In the genomic region with DNA sequence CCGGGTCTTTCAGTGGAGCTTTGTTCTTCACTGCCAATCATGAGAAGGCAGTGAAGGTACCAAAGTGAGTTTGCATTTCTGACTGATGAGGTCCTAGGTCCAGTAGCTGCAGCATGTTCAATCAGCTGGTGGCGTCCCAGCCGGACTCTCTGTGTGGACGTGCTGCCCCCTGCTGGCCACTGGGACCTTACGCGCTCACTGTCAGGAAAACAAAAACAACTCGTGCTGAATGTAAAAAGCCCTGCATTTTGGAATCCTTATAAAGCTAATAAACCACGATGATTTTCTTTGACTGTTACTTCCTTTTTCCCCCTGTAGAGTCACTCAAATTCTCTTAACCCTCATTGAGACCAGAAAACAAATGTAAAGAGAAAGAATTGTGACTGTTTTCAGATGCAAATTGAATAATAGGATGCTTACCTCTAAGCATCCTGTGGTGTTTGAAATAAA, we compare ENCODE assay signal across 8 cellular contexts. TPM values are rescaled to one million over a fixed set of nuclear protein-coding genes. Genes with fewer than 3 reads are reported as not detected.
DNase-seq lines count a peak whose midpoint lies in the region; ATAC-seq and TF ChIP-seq lines count a peak whose summit lies in the region.

No MANE protein-coding gene starts in this region.

- intact Hi-C loops in adrenal gland (cut with DNase I) = loop anchor here (10.0 kb wide), 2 partner anchors 375 to 625 kb away; no protein-coding TSS in a partner anchor

- TF ChIP-seq POLR2A in adrenal gland (IDR thresholded peaks at IDR 0.05) = no peak

- peaks cover 0 to 6% of the 10 kb centered on the region in 2 donors for H3K4me1 ChIP-seq in adrenal gland (replicated peaks in 1 of 2)
- H3K4me1 ChIP-seq in right atrium auricular region = peaks cover 0 to 11% of the 10 kb centered on the region in 2 donors

- TF ChIP-seq CTCF in AG09319 (IDR thresholded peaks at IDR 0.05; ENCODE audit: low read depth, low read length) (peak; percentile 98), adrenal gland (IDR thresholded peaks at IDR 0.05) (peak; percentile 82 to 97 (median 89)), right atrium auricular region (IDR thresholded peaks at IDR 0.05) (peak; percentile 80 to 93)

- DNase-seq in AG09319 (ENCODE audit: extremely low read depth, low read depth) (peak; percentile 44), NCI-H1105 (lab: John Stamatoyannopoulos, UW) (peak; percentile 79), T-helper 1 cell (peak; percentile 43 to 75 (median 63)), adrenal gland (peak; percentile 77 to 95 (median 91)), right atrium auricular region (ENCODE audit: low spot score) (peak; percentile 80), renal cortical epithelial cell (ENCODE audit: low read depth) (peak; percentile 76)

- H3K27ac ChIP-seq in adrenal gland = no peak overlapping the region
- H3K27ac ChIP-seq in right atrium auricular region = no peak overlapping the region

- ATAC-seq in GM19324 (IDR thresholded peaks at IDR 0.05; ENCODE audit: low FRiP score, unreplicated experiment) (peak; percentile 52), GM19455 (IDR thresholded peaks at IDR 0.05; ENCODE audit: unreplicated experiment) (no peak)

- H3K9me3 ChIP-seq in adrenal gland (replicated peaks in 1 of 3) = no peaks in the 10 kb centered on the region
- no peaks in the 10 kb centered on the region for H3K9me3 ChIP-seq in right atrium auricular region

- no peak overlapping the region for H3K4me3 ChIP-seq in adrenal gland
- H3K4me3 ChIP-seq in right atrium auricular region = no peak overlapping the region

- no peaks in the 10 kb centered on the region for H3K36me3 ChIP-seq in adrenal gland (replicated peaks in 1 of 2)
- no peaks in the 10 kb centered on the region for H3K36me3 ChIP-seq in right atrium auricular region

- WGBS in adrenal gland, 4 donors = 0 to 2% (median 1%) methylated on average over 6 to 8 of the region's 8 CpGs

- H3K27me3 ChIP-seq in adrenal gland (peaks cover 27% of the 10 kb centered on the region), right atrium auricular region (peaks cover 5 to 17% of the 10 kb centered on the region in 2 donors)

RNA-seq across cellular contexts. Expression of a gene that starts 4.9 kb away (rescaled TPM):
- total RNA-seq in adrenal gland = 10 to 100 TPM in 3 of 8 donors, 1 to 10 TPM in 3, under 1 TPM in 1, not detected in 1; 0.97 to 57.5 (median 4.2) TPM
- polyA plus RNA-seq in adrenal gland = 10 to 100 TPM in 2 of 3 donors, 1 to 10 TPM in 1; 8.5 to 47.0 (median 40.4) TPM
- total RNA-seq in right atrium auricular region = under 1 TPM; 0.41 to 0.63 TPM
- 2,116 and 7,557 TPM in 2 replicates for total RNA-seq in renal cortical epithelial cell

RNA-seq across cellular contexts. Expression of a gene that starts 48.5 kb away (rescaled TPM):
- total RNA-seq in adrenal gland (10 to 100 TPM; 15.0 to 65.4 (median 31.1) TPM), right atrium auricular region (10 to 100 TPM in 1 of 2 donors, 1 to 10 TPM in 1; 10.0 to 22.2 TPM), renal cortical epithelial cell (12.0 and 18.5 TPM in 2 replicates)
- 10 to 100 TPM; 69.7 to 95.3 (median 73.5) TPM for polyA plus RNA-seq in adrenal gland

Comparison
In these comparisons a context has a peak if more than half of its experiments do, and no peak if none do; other contexts are left out.
1. RNA of a gene that starts 4.9 kb away (total RNA-seq): 2,116 to 7,557 TPM in renal cortical epithelial cell; 0.97 to 57.5 TPM in adrenal gland and 0.41 to 0.63 TPM in right atrium auricular region; every median in the first group is over 10 times any median in the second.
2. Peak in every context shown above with its lines, with median percentiles within 50 percentile points of each other: DNase-seq and CTCF ChIP-seq.